In the genomic region with DNA sequence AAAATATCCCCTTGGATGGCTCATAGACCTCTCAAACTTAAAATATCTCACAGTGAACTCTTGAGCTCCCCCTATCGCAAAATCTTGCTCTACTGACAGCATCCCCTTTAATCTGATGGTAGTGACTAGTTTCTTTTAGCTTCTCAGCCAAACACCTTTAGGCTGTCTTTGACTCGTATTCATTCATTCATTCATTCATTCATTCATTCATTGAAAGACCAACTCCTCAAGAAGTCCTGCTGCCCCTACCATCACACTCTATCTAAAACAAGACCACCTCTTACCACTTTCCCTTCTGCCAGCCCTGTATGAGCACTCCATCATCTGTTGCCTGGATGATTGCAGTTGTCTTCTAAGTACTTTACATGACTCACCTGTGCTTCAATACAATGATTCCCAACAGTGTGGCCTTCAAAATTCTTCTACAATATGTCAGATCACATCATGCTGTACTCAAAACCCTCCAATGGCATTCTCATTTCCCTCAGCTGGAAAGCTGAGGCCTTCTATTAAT, we compare ENCODE assay signal across 8 cellular contexts. TPM values are rescaled to one million over a fixed set of nuclear protein-coding genes. Genes with fewer than 3 reads are reported as not detected.
DNase-seq lines count a peak whose midpoint lies in the region; ATAC-seq, FAIRE-seq and TF ChIP-seq lines count a peak whose summit lies in the region.
"Had no signal": no experiment of that assay in that cellular context is flagged by ENCODE, and none has a peak within 500 bp of the region (broad histone marks: within the 10 kb centered on the region; RNA-seq: fewer than 3 reads in every experiment).

No MANE protein-coding gene starts in this region.

- H3K27ac ChIP-seq in astrocyte (ENCODE audit: low read depth, low read length) (no peak overlapping the region), mesendoderm (ENCODE audit: low read depth, low read length) (no peak overlapping the region)
- no peak overlapping the region for H3K27ac ChIP-seq in CD8-positive, alpha-beta memory T cell (ENCODE audit: low read depth, low read length)
- H3K27ac ChIP-seq: Peyer's patch had no signal

- H2AFZ ChIP-seq in astrocyte (ENCODE audit: low read depth, low read length), result no peak overlapping the region

- no peaks in the 10 kb centered on the region for H3K9me3 Mint-ChIP-seq in astrocyte (ENCODE audit: unreplicated experiment)
- H3K9me3 Mint-ChIP-seq in CD8-positive, alpha-beta memory T cell, result no peaks in the 10 kb centered on the region

- H3K27me3 ChIP-seq in astrocyte (ENCODE audit: insufficient read depth, low read length), result no peaks in the 10 kb centered on the region
- no peaks in the 10 kb centered on the region for H3K27me3 ChIP-seq in mesendoderm (ENCODE audit: insufficient read depth, low read length, poor library complexity)
- H3K27me3 ChIP-seq in CD8-positive, alpha-beta memory T cell (ENCODE audit: insufficient read depth, low read length, poor library complexity, severe bottlenecking), result no peaks in the 10 kb centered on the region
- H3K27me3 ChIP-seq: Peyer's patch had no signal

- no peaks in the 10 kb centered on the region for H3K79me1 ChIP-seq in mesendoderm (ENCODE audit: low read length)

- H3K9me3 ChIP-seq in astrocyte (ENCODE audit: insufficient read depth, low read depth, low read length), result no peaks in the 10 kb centered on the region
- no peaks in the 10 kb centered on the region for H3K9me3 ChIP-seq in CD8-positive, alpha-beta memory T cell (ENCODE audit: low read length)
- H3K9me3 ChIP-seq: Peyer's patch had no signal

- WGBS in mesendoderm (ENCODE audit: extremely low coverage, insufficient coverage, low lambda C conversion rate), result no CpG with 5 or more reads among the region's 2 CpGs

- H3K4me1 ChIP-seq in astrocyte (ENCODE audit: insufficient read depth, low read length) (peaks cover 47% of the 10 kb centered on the region), mesendoderm (ENCODE audit: control insufficient read depth, low read depth, low read length) (no peaks in the 10 kb centered on the region)
- H3K4me1 ChIP-seq in CD8-positive, alpha-beta memory T cell (ENCODE audit: insufficient read depth, low read length), result peaks cover 10% of the 10 kb centered on the region

- H3K4me1 Mint-ChIP-seq in astrocyte (ENCODE audit: low read depth, unreplicated experiment), result peaks cover 40% of the 10 kb centered on the region
- peaks cover 19 to 33% (median 24%) of the 10 kb centered on the region in 3 donors for H3K4me1 Mint-ChIP-seq in CD8-positive, alpha-beta memory T cell

- no peak overlapping the region for H3K9ac ChIP-seq in astrocyte (ENCODE audit: low read length)
- no peak overlapping the region for H3K9ac ChIP-seq in mesendoderm (ENCODE audit: low read length)

- H3K36me3 ChIP-seq in astrocyte (ENCODE audit: insufficient read depth, low read length), result no peaks in the 10 kb centered on the region
- H3K36me3 ChIP-seq in mesendoderm (ENCODE audit: control insufficient read depth, insufficient read depth, low read length), result no peaks in the 10 kb centered on the region
- no peaks in the 10 kb centered on the region for H3K36me3 ChIP-seq in CD8-positive, alpha-beta memory T cell (ENCODE audit: insufficient read depth, low read length)
- H3K36me3 ChIP-seq: Peyer's patch had no signal

- no peak for FAIRE-seq in astrocyte (lab: Jason Lieb, UNC)

- H3K18ac ChIP-seq in mesendoderm (ENCODE audit: low read length), result no peak overlapping the region

- ATAC-seq in HG03442 (IDR thresholded peaks at IDR 0.05; ENCODE audit: unreplicated experiment), result peak; percentile 47

- no peak overlapping the region for H2BK5ac ChIP-seq in mesendoderm (ENCODE audit: low read length)

- no peak overlapping the region for H3K4ac ChIP-seq in mesendoderm (ENCODE audit: low read depth, low read length)

- H3K36me3 Mint-ChIP-seq in astrocyte (ENCODE audit: low read depth, unreplicated experiment), result no peaks in the 10 kb centered on the region
- H3K36me3 Mint-ChIP-seq in CD8-positive, alpha-beta memory T cell, result no peaks in the 10 kb centered on the region

- peak overlapping the region; percentile 5 for H3K27ac Mint-ChIP-seq in astrocyte (ENCODE audit: unreplicated experiment)
- H3K27ac Mint-ChIP-seq in CD8-positive, alpha-beta memory T cell, result no peak overlapping the region

- no peak overlapping the region for H3K23ac ChIP-seq in mesendoderm (ENCODE audit: low read length)

- H3K79me2 ChIP-seq in astrocyte (ENCODE audit: insufficient read depth, low read length) (peaks cover 3% of the 10 kb centered on the region), mesendoderm (ENCODE audit: control insufficient read depth, insufficient read depth, low read length) (no peaks in the 10 kb centered on the region)

- no peak overlapping the region for H3K4me3 Mint-ChIP-seq in astrocyte (ENCODE audit: unreplicated experiment)
- no peak overlapping the region for H3K4me3 Mint-ChIP-seq in CD8-positive, alpha-beta memory T cell

- TF ChIP-seq CTCF in GM12864 (IDR thresholded peaks at IDR 0.05; ENCODE audit: low read depth, low read length, missing control alignments), result peak; percentile 58
- peak; percentile 35 for TF ChIP-seq CTCF in astrocyte (IDR thresholded peaks at IDR 0.05; ENCODE audit: insufficient read depth, low read depth, low read length)

- H4K20me1 ChIP-seq in astrocyte (ENCODE audit: insufficient read depth, low read length), result no peaks in the 10 kb centered on the region

- H3K27me3 Mint-ChIP-seq in astrocyte (ENCODE audit: low read depth, unreplicated experiment), result no peaks in the 10 kb centered on the region
- H3K27me3 Mint-ChIP-seq in CD8-positive, alpha-beta memory T cell, result no peaks in the 10 kb centered on the region

- H4K5ac ChIP-seq in mesendoderm (ENCODE audit: low read length), result no peak overlapping the region

- CTCF ChIA-PET in CD8-positive, alpha-beta memory T cell (lab: Charles Lee), result no interaction called here

- H2BK15ac ChIP-seq in mesendoderm (replicated peaks; ENCODE audit: low read depth), result no peak overlapping the region

- no peak overlapping the region for H3K4me3 ChIP-seq in GM12864 (ENCODE audit: low read depth, low read length)
- H3K4me3 ChIP-seq in astrocyte (ENCODE audit: insufficient read depth, low read depth, low read length), result no peak overlapping the region
- no peak overlapping the region for H3K4me3 ChIP-seq in mesendoderm (ENCODE audit: low read length)
- no peak overlapping the region for H3K4me3 ChIP-seq in CD8-positive, alpha-beta memory T cell (ENCODE audit: low read length)
- H3K4me3 ChIP-seq: Peyer's patch had no signal

- no peak overlapping the region for H4K8ac ChIP-seq in mesendoderm (ENCODE audit: low read depth, low read length)

- DNase-seq in GM12864 (ENCODE audit: low read depth), result no peak
- peak; percentile 49 for DNase-seq in astrocyte (ENCODE audit: low read depth)
- peak; percentile 54 for DNase-seq in mesendoderm
- no peak for DNase-seq in CD8-positive, alpha-beta memory T cell
- DNase-seq in KG1 (lab: John Stamatoyannopoulos, UW), result no peak
- no peak for DNase-seq in cerebellar nuclear complex (lab: John Stamatoyannopoulos, UW)
- DNase-seq: Peyer's patch had no signal

- no peak overlapping the region for H2BK120ac ChIP-seq in mesendoderm (ENCODE audit: low read depth, low read length)

- no peak overlapping the region for H3K56ac ChIP-seq in mesendoderm (ENCODE audit: low read length)

- H3K4me2 ChIP-seq in astrocyte (ENCODE audit: low read length) (no peak overlapping the region), mesendoderm (ENCODE audit: low read length) (no peak overlapping the region)

- POLR2A ChIA-PET in CD8-positive, alpha-beta memory T cell (lab: Charles Lee), result no interaction called here

- H2AK5ac ChIP-seq in mesendoderm (ENCODE audit: low read length), result no peak overlapping the region

RNA-seq across cellular contexts. Expression of gene ITGA2, which starts 46.8 kb away (rescaled TPM):
- 20.1 and 35.9 TPM in 2 replicates for total RNA-seq in astrocyte
- 1.5 TPM for polyA plus RNA-seq in mesendoderm (2013, experiment 1 of 2)
- 1.6 TPM for polyA plus RNA-seq in mesendoderm (2013, experiment 2 of 2)
- total RNA-seq in CD8-positive, alpha-beta memory T cell, result 1 to 10 TPM; 2.7 to 2.8 TPM
- 0.51 TPM for polyA plus RNA-seq in CD8-positive, alpha-beta memory T cell

Comparison
In these comparisons a context has a peak if more than half of its experiments do, and no peak if none do; other contexts are left out.
1. DNase-seq: peak in astrocyte (single experiment) and mesendoderm (single experiment); none in GM12864 (single experiment), CD8-positive, alpha-beta memory T cell (0 of 5), KG1 (single experiment) and cerebellar nuclear complex (0 of 2).